In the genomic region with DNA sequence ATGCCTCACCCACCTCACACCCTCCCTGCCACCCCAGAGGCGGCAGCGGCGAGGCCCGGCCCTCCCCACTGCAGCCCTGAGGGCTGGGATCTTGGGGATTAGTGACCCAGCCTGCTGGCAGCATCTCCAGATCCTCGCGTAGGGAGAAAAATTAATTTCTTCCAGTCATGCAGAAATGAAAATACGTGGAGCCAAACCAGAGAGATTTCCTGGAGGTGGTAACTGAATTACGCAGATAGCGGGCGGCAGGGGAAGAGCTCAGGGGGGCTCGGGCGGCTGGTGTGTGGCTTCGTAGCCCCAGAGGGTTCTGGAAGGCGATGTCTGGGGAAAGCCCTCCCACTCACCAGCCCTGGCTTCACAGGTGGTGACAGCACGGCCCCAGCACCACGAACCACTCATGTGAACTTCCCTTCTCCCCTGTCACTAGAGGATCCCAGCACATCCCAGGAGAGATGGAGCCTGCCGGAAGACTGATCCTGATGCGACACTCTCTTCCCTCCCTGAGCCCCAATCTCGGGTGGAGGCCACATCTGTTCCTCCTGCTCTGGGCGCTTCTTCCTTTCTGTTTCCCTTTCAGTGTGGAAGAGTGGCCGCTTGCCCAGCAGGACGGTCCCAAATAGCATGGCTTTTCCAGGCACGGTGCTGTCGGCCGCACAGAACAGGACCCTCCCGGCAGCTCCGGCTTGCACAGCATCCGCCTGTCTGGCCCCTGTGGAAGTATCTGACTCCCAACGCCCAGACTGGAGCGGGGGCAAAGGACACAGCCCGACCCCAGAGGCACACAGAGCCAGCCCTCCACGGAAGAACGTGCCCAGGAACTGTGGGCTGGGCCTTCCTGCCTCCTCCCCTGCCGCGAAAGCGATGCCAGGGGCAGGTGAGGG, we compare ENCODE assay signal across 12 cellular contexts. TPM values are rescaled to one million over a fixed set of nuclear protein-coding genes. Genes with fewer than 3 reads are reported as not detected.
A peak's percentile ranks its signal among the peaks of the same experiment; 100 is the strongest.
DNase-seq lines count a peak whose midpoint lies in the region; ATAC-seq and TF ChIP-seq lines count a peak whose summit lies in the region.
"Had no signal": no experiment of that assay in that cellular context is flagged by ENCODE, and none has a peak within 500 bp of the region (broad histone marks: within the 10 kb centered on the region; RNA-seq: fewer than 3 reads in every experiment).

No MANE protein-coding gene starts in this region.

- no peak for ATAC-seq in CD8-positive, alpha-beta T cell

- intact Hi-C loops in CD8-positive, alpha-beta T cell (cut with DNase I, micrococcal nuclease): no loop called here

- H3K4me1 ChIP-seq in CD8-positive, alpha-beta T cell (ENCODE audit: insufficient read depth, low read length): peaks cover 21% of the 10 kb centered on the region
- peaks cover 53% of the 10 kb centered on the region for H3K4me1 ChIP-seq in OCI-LY1 (ENCODE audit: insufficient read depth, low read length, severe bottlenecking)

- no peaks in the 10 kb centered on the region for H3K36me3 Mint-ChIP-seq in CD8-positive, alpha-beta T cell

- peak overlapping the region; percentile 65; the same call in 1 of the 2 replicates for H3K4me2 ChIP-seq in OCI-LY1 (ENCODE audit: low read length)

- no peak overlapping the region for H2AFZ ChIP-seq in OCI-LY1 (ENCODE audit: low read length)

- POLR2A ChIA-PET in CD8-positive, alpha-beta T cell (lab: Charles Lee): no interaction called here

- no peaks in the 10 kb centered on the region for H4K20me1 ChIP-seq in OCI-LY1 (ENCODE audit: insufficient read depth, low read length)

- H3K27me3 Mint-ChIP-seq in CD8-positive, alpha-beta T cell (ENCODE audit: low read depth): peaks cover 42% of the 10 kb centered on the region

- no peak overlapping the region for H3K27ac ChIP-seq in CD8-positive, alpha-beta T cell (ENCODE audit: low read depth, low read length)
- no peak overlapping the region for H3K27ac ChIP-seq in OCI-LY1 (ENCODE audit: low read depth, low read length, poor library complexity, severe bottlenecking)

- no peaks in the 10 kb centered on the region for H3K9me3 Mint-ChIP-seq in CD8-positive, alpha-beta T cell

- no peaks in the 10 kb centered on the region for H3K36me3 ChIP-seq in CD8-positive, alpha-beta T cell (ENCODE audit: insufficient read depth, low read length)
- peaks cover 12% of the 10 kb centered on the region for H3K36me3 ChIP-seq in OCI-LY1 (ENCODE audit: insufficient read depth, low read length)

- H3K9me3 ChIP-seq in CD8-positive, alpha-beta T cell (ENCODE audit: low read length): no peaks in the 10 kb centered on the region
- no peaks in the 10 kb centered on the region for H3K9me3 ChIP-seq in OCI-LY1 (ENCODE audit: low read length)

- H3K4me1 Mint-ChIP-seq in CD8-positive, alpha-beta T cell (ENCODE audit: low read depth): peaks cover 14% of the 10 kb centered on the region

- peak overlapping the region; percentile 39; the same call in 1 of the 2 replicates for H3K9ac ChIP-seq in OCI-LY1 (ENCODE audit: low read length)

- peaks cover 28% of the 10 kb centered on the region for H3K27me3 ChIP-seq in CD8-positive, alpha-beta T cell (ENCODE audit: insufficient read depth, low read length)
- H3K27me3 ChIP-seq in OCI-LY1 (ENCODE audit: insufficient read depth, low read length): peaks cover 7% of the 10 kb centered on the region; the same call in 1 of the 2 replicates

- no peaks in the 10 kb centered on the region for H3F3A ChIP-seq in OCI-LY1 (ENCODE audit: insufficient read depth, low read length)

- H3K79me2 ChIP-seq in OCI-LY1 (ENCODE audit: insufficient read depth, low read length): no peaks in the 10 kb centered on the region

- no peak overlapping the region for H3K27ac Mint-ChIP-seq in CD8-positive, alpha-beta T cell

- no peaks in the 10 kb centered on the region for H3K9me2 ChIP-seq in OCI-LY1 (ENCODE audit: low read depth, low read length)

- peak in 1 of 7 experiments; percentile 18 for DNase-seq in CD8-positive, alpha-beta T cell
- peak; percentile 42 for DNase-seq in germinal center (ENCODE audit: low spot score)
- peak; percentile 10 for DNase-seq in retinal pigment epithelial cell (ENCODE audit: low read depth)
- no peak for DNase-seq in stimulated activated CD4-positive, alpha-beta T cell treated with anti-CD3 and anti-CD28 coated beads, Interleukin-1b, Interleukin-23, amount 100 ng/mL, for 48 hours
- DNase-seq in erythroblast (lab: John Stamatoyannopoulos, UW): no peak
- DNase-seq in NCI-H2196 treated with DMSO at 0.1 percent for 48 hours (lab: John Stamatoyannopoulos, UW; ENCODE audit: unreplicated experiment): no peak
- DNase-seq in NCI-H748 (lab: John Stamatoyannopoulos, UW; ENCODE audit: unreplicated experiment): no peak
- DNase-seq: Calu3; effector CD8-positive, alpha-beta T cell had no signal

- no peak for TF ChIP-seq CTCF in CD8-positive, alpha-beta T cell (IDR thresholded peaks at IDR 0.05)
- no peak for TF ChIP-seq CTCF in OCI-LY1 (IDR thresholded peaks at IDR 0.05; ENCODE audit: low read length)
- no peak for TF ChIP-seq CTCF in retinal pigment epithelial cell (conservative IDR thresholded peaks at IDR 0.05; ENCODE audit: low read depth, low read length)

- no peak overlapping the region for H3K4me3 ChIP-seq in CD8-positive, alpha-beta T cell (ENCODE audit: low read depth, low read length)
- H3K4me3 ChIP-seq in OCI-LY1 (ENCODE audit: low read depth, low read length, poor library complexity, severe bottlenecking): peak overlapping the region; percentile 65
- no peak overlapping the region for H3K4me3 ChIP-seq in retinal pigment epithelial cell (ENCODE audit: low read length)

- no peak for TF ChIP-seq POLR2A in erythroblast (IDR thresholded peaks at IDR 0.05; ENCODE audit: low read length)

- CTCF ChIA-PET in CD8-positive, alpha-beta T cell (lab: Charles Lee): no interaction called here

- peak overlapping the region; percentile 58 for H3K4me3 Mint-ChIP-seq in CD8-positive, alpha-beta T cell

RNA-seq across cellular contexts. Expression of gene CBFA2T3, which starts 37.8 kb away (rescaled TPM):
- under 1 TPM; 0.11 to 0.31 TPM for total RNA-seq in CD8-positive, alpha-beta T cell
- total RNA-seq: Calu3, lung microvascular endothelial cell, NCI-H460 had no signal

Comparison
In these comparisons a context has a peak if more than half of its experiments do, and no peak if none do; other contexts are left out.
1. DNase-seq: peak in germinal center (single experiment) and retinal pigment epithelial cell (single experiment); none in stimulated activated CD4-positive, alpha-beta T cell treated with anti-CD3 and anti-CD28 coated beads, Interleukin-1b, Interleukin-23, amount 100 ng/mL, for 48 hours (single experiment), erythroblast (0 of 2), NCI-H2196 treated with DMSO at 0.1 percent for 48 hours (single experiment) and NCI-H748 (single experiment).